Comparison of ENCODE assay signal across 10 cellular contexts in genomic region chr1:111948209-111949131, GRCh38. TPM values are rescaled to one million over a fixed set of nuclear protein-coding genes. Genes with fewer than 3 reads are reported as not detected.
DNase-seq lines count a peak whose midpoint lies in the region; ATAC-seq lines count a peak whose summit lies in the region.
"Had no signal": no experiment of that assay in that cellular context is flagged by ENCODE, and none has a peak within 500 bp of the region (broad histone marks: within the 10 kb centered on the region; RNA-seq: fewer than 3 reads in every experiment).

No MANE protein-coding gene starts in this region.

- DNase-seq in ELF-1 (ENCODE audit: low read depth, low spot score) (peak; percentile 52), NCI-H510A (lab: John Stamatoyannopoulos, UW) (peak; percentile 18), foreskin melanocyte (peak; percentile 18), posterior vena cava (ENCODE audit: low spot score) (peak; percentile 80)
- DNase-seq in stimulated activated CD4-positive, alpha-beta T cell treated with anti-CD3 and anti-CD28 coated beads, Interleukin-2, amount 100 ng/mL, for 24 hours: no peak
- DNase-seq in stimulated activated naive CD4-positive, alpha-beta T cell treated with Interleukin-2 at 50 U/mL for 16 hours (lab: John Stamatoyannopoulos, UW): no peak
- no peak for DNase-seq in stimulated activated CD4-positive, alpha-beta T cell treated with anti-CD3 and anti-CD28 coated beads, Interleukin-12 subunit alpha, Interleukin-12 subunit beta, amount 100 ng/mL, for 4 hours
- DNase-seq: tibial artery had no signal

- ATAC-seq in HG02938 (IDR thresholded peaks at IDR 0.05; ENCODE audit: unreplicated experiment): no peak
- ATAC-seq: HepG2 had no signal

- intact Hi-C loops in posterior vena cava (cut with DNase I): no loop called here

RNA-seq across cellular contexts. Expression of gene KCND3, which starts 41.0 kb away (rescaled TPM):
- 10 to 100 TPM; 24.6 to 27.8 TPM for total RNA-seq in posterior vena cava
- total RNA-seq: HepG2 had no signal

Comparison
In these comparisons a context has a peak if more than half of its experiments do, and no peak if none do; other contexts are left out.
1. DNase-seq: peak in ELF-1 (single experiment), NCI-H510A (single experiment), foreskin melanocyte (single experiment) and posterior vena cava (single experiment); none in stimulated activated CD4-positive, alpha-beta T cell treated with anti-CD3 and anti-CD28 coated beads, Interleukin-2, amount 100 ng/mL, for 24 hours (0 of 2), stimulated activated naive CD4-positive, alpha-beta T cell treated with Interleukin-2 at 50 U/mL for 16 hours (single experiment) and stimulated activated CD4-positive, alpha-beta T cell treated with anti-CD3 and anti-CD28 coated beads, Interleukin-12 subunit alpha, Interleukin-12 subunit beta, amount 100 ng/mL, for 4 hours (single experiment).